8 cellular contexts compared by ENCODE assay signal in genomic region chr15:27039163-27039562, GRCh38.
"Had no signal": no experiment of that assay in that cellular context is flagged by ENCODE, and none has a peak within 500 bp of the region (broad histone marks: within the 10 kb centered on the region; RNA-seq: fewer than 3 reads in every experiment).

No MANE protein-coding gene starts in this region.

- DNase-seq: GOT3, H7, HFFc6, IMR-90 had no signal

- H3K27ac ChIP-seq: HL-60 had no signal

- H3K9me3 ChIP-seq: HAP-1 had no signal

- H3K36me3 ChIP-seq: HAP-1 had no signal

- FAIRE-seq: K562 had no signal

- H3K4me3 ChIP-seq: HAP-1, K562 had no signal

- H3K4me3 Mint-ChIP-seq: HFFc6 had no signal

- H3K27ac Mint-ChIP-seq: HFFc6 had no signal

- H3K4me1 ChIP-seq: HAP-1 had no signal

- ATAC-seq: HCT116, K562 had no signal
